In the genomic region with DNA sequence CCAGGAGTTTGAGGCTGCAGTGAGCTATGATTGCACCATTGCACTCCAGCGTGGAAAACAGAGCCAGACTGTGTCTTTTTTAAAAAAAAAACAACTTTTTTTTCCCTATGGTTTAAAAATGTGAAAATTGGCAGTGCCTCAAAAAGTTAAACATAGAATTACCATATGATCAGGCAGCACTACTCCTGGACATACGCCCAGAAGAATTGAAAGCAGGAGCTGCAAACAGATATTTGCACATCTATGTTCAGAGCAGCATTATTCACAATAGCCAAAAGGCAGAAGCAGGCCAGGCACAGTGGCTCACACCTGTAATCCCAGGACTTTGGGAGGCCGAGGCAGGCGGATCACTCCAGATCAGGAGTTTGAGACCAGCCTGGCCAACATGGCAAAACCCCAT, we compare ENCODE assay signal across 26 cellular contexts. TPM values are rescaled to one million over a fixed set of nuclear protein-coding genes. Genes with fewer than 3 reads are reported as not detected.
A peak's percentile ranks its signal among the peaks of the same experiment; 100 is the strongest.
DNase-seq lines count a peak whose midpoint lies in the region; ATAC-seq and TF ChIP-seq lines count a peak whose summit lies in the region.
"Had no signal": no experiment of that assay in that cellular context is flagged by ENCODE, and none has a peak within 500 bp of the region (broad histone marks: within the 10 kb centered on the region; RNA-seq: fewer than 3 reads in every experiment).

No MANE protein-coding gene starts in this region.

- no peak for TF ChIP-seq CTCF in fibroblast of pulmonary artery (IDR thresholded peaks at IDR 0.05; ENCODE audit: low read length, missing control alignments)
- no peak for TF ChIP-seq CTCF in retinal pigment epithelial cell (conservative IDR thresholded peaks at IDR 0.05; ENCODE audit: low read depth, low read length)

- H3K27ac Mint-ChIP-seq in activated CD8-positive, alpha-beta T cell treated with anti-CD3 and anti-CD28 coated beads, Interleukin-2, amount 10 ng/mL, durations not matched to agents 7 days and 5 days: no peak overlapping the region
- H3K27ac Mint-ChIP-seq: activated CD4-positive, alpha-beta memory T cell treated with anti-CD3 and anti-CD28 coated beads for 36 hours; activated naive CD8-positive, alpha-beta T cell treated with anti-CD3 and anti-CD28 coated beads, Interleukin-2, amount 50 U/mL, for 24 hours; endodermal cell; type B pancreatic cell had no signal

- POLR2A ChIA-PET in activated CD8-positive, alpha-beta T cell treated with anti-CD3 and anti-CD28 coated beads, Interleukin-2, amount 10 ng/mL, durations not matched to agents 7 days and 5 days (lab: Charles Lee): no interaction called here

- peaks cover 10% of the 10 kb centered on the region for H3K27me3 Mint-ChIP-seq in activated CD8-positive, alpha-beta T cell treated with anti-CD3 and anti-CD28 coated beads, Interleukin-2, amount 10 ng/mL, durations not matched to agents 7 days and 5 days (ENCODE audit: low read depth)

- no peak for ATAC-seq in left cardiac atrium
- no peak for ATAC-seq in activated CD8-positive, alpha-beta T cell treated with anti-CD3 and anti-CD28 coated beads, Interleukin-2, amount 10 ng/mL, durations not matched to agents 7 days and 5 days
- ATAC-seq: activated naive CD8-positive, alpha-beta T cell treated with anti-CD3 and anti-CD28 coated beads, Interleukin-2, amount 50 U/mL, for 24 hours; heart left ventricle; left colon; psoas muscle had no signal

- peaks cover 14% of the 10 kb centered on the region for H3K4me1 Mint-ChIP-seq in activated CD8-positive, alpha-beta T cell treated with anti-CD3 and anti-CD28 coated beads, Interleukin-2, amount 10 ng/mL, durations not matched to agents 7 days and 5 days (ENCODE audit: low read depth)
- H3K4me1 Mint-ChIP-seq: endodermal cell had no signal

- intact Hi-C loops in left cardiac atrium (cut with DNase I): no loop called here

- no peak overlapping the region for H3K4me3 Mint-ChIP-seq in activated CD8-positive, alpha-beta T cell treated with anti-CD3 and anti-CD28 coated beads, Interleukin-2, amount 10 ng/mL, durations not matched to agents 7 days and 5 days
- H3K4me3 Mint-ChIP-seq: activated CD4-positive, alpha-beta memory T cell treated with anti-CD3 and anti-CD28 coated beads for 36 hours; activated naive CD8-positive, alpha-beta T cell treated with anti-CD3 and anti-CD28 coated beads, Interleukin-2, amount 50 U/mL, for 24 hours; endodermal cell; type B pancreatic cell had no signal

- H3K9me3 Mint-ChIP-seq in activated CD8-positive, alpha-beta T cell treated with anti-CD3 and anti-CD28 coated beads, Interleukin-2, amount 10 ng/mL, durations not matched to agents 7 days and 5 days (ENCODE audit: insufficient read depth): no peaks in the 10 kb centered on the region
- H3K9me3 Mint-ChIP-seq: activated CD4-positive, alpha-beta memory T cell treated with anti-CD3 and anti-CD28 coated beads for 36 hours; activated naive CD8-positive, alpha-beta T cell treated with anti-CD3 and anti-CD28 coated beads, Interleukin-2, amount 50 U/mL, for 24 hours; endodermal cell; type B pancreatic cell had no signal

- H3K4me3 ChIP-seq in fibroblast of pulmonary artery (replicated peaks; ENCODE audit: low read depth, low read length) (no peak overlapping the region), retinal pigment epithelial cell (ENCODE audit: low read length) (no peak overlapping the region)
- H3K4me3 ChIP-seq: coronary artery, esophagus muscularis mucosa, heart left ventricle, psoas muscle, skin epidermis had no signal

- peak; percentile 15 for DNase-seq in HCEC 1CT
- peak; percentile 89 for DNase-seq in RPMI8226
- DNase-seq in fibroblast of pulmonary artery (ENCODE audit: low read depth): peak; percentile 71
- peak; percentile 43 for DNase-seq in retinal pigment epithelial cell (ENCODE audit: low read depth)
- DNase-seq in NCI-H510A (lab: John Stamatoyannopoulos, UW): no peak
- no peak for DNase-seq in mesenteric fat pad (ENCODE audit: low spot score)
- DNase-seq in left cardiac atrium: no peak
- no peak for DNase-seq in activated CD8-positive, alpha-beta T cell treated with anti-CD3 and anti-CD28 coated beads, Interleukin-2, amount 10 ng/mL, durations not matched to agents 7 days and 5 days
- DNase-seq: activated CD4-positive, alpha-beta memory T cell treated with anti-CD3 and anti-CD28 coated beads for 36 hours; activated CD4-positive, CD25-positive, alpha-beta regulatory T cell; activated gamma-delta T cell treated with Interleukin-2 at 50 U/mL for 16 hours; activated naive CD8-positive, alpha-beta T cell treated with anti-CD3 and anti-CD28 coated beads, Interleukin-2, amount 50 U/mL, for 24 hours; AML-193; endodermal cell; GOT3; heart left ventricle; left colon; NCI-H2171 treated with DMSO at 0.1 percent for 48 hours; NCI-H69; psoas muscle; T-helper 9 cell had no signal

- H3K36me3 Mint-ChIP-seq in activated CD8-positive, alpha-beta T cell treated with anti-CD3 and anti-CD28 coated beads, Interleukin-2, amount 10 ng/mL, durations not matched to agents 7 days and 5 days (ENCODE audit: low read depth): no peaks in the 10 kb centered on the region
- H3K36me3 Mint-ChIP-seq: activated CD4-positive, alpha-beta memory T cell treated with anti-CD3 and anti-CD28 coated beads for 36 hours; type B pancreatic cell had no signal

- CTCF ChIA-PET in activated CD8-positive, alpha-beta T cell treated with anti-CD3 and anti-CD28 coated beads, Interleukin-2, amount 10 ng/mL, durations not matched to agents 7 days and 5 days (lab: Charles Lee): interaction anchor here (1.5 kb wide), 1 partner anchor 97 kb away, joined by 5 read pairs; no protein-coding TSS in a partner anchor

RNA-seq across cellular contexts. Expression of gene RETN, which starts 3.8 kb away (rescaled TPM):
- total RNA-seq in mesenteric fat pad (4.8 TPM), left cardiac atrium (1 to 10 TPM; 1.4 to 1.6 TPM)
- 1 to 10 TPM; 2.2 to 3.0 TPM for total RNA-seq in activated CD8-positive, alpha-beta T cell treated with anti-CD3 and anti-CD28 coated beads, Interleukin-2, amount 10 ng/mL, durations not matched to agents 7 days and 5 days
- total RNA-seq: activated CD4-positive, alpha-beta memory T cell treated with anti-CD3 and anti-CD28 coated beads for 36 hours; bronchial epithelial cell; endodermal cell; left colon had no signal

RNA-seq across cellular contexts. Expression of gene MCEMP1, which starts 11.8 kb away (rescaled TPM):
- total RNA-seq in mesenteric fat pad (9.1 TPM), left cardiac atrium (1 to 10 TPM; 1.2 to 1.7 TPM)
- not detected for total RNA-seq in activated CD8-positive, alpha-beta T cell treated with anti-CD3 and anti-CD28 coated beads, Interleukin-2, amount 10 ng/mL, durations not matched to agents 7 days and 5 days
- total RNA-seq: activated CD4-positive, alpha-beta memory T cell treated with anti-CD3 and anti-CD28 coated beads for 36 hours; bronchial epithelial cell; endodermal cell; left colon had no signal

RNA-seq across cellular contexts. Expression of gene TRAPPC5, which starts 15.6 kb away (rescaled TPM):
- total RNA-seq in mesenteric fat pad: 107 TPM
- total RNA-seq in left cardiac atrium: 100 to 1,000 TPM in 1 of 2 donors, 10 to 100 TPM in 1; 82.6 to 108 TPM
- 10 to 100 TPM; 92.8 to 95.1 TPM for total RNA-seq in activated CD8-positive, alpha-beta T cell treated with anti-CD3 and anti-CD28 coated beads, Interleukin-2, amount 10 ng/mL, durations not matched to agents 7 days and 5 days

RNA-seq across cellular contexts. Expression of gene STXBP2, which starts 28.2 kb away (rescaled TPM):
- 60.4 TPM for total RNA-seq in mesenteric fat pad
- total RNA-seq in left cardiac atrium: 10 to 100 TPM; 13.5 to 18.2 TPM
- 100 to 1,000 TPM; 162 to 168 TPM for total RNA-seq in activated CD8-positive, alpha-beta T cell treated with anti-CD3 and anti-CD28 coated beads, Interleukin-2, amount 10 ng/mL, durations not matched to agents 7 days and 5 days

RNA-seq across cellular contexts. Expression of gene PCP2, which starts 31.6 kb away (rescaled TPM):
- total RNA-seq in mesenteric fat pad (not detected), left cardiac atrium (not detected)
- total RNA-seq in activated CD8-positive, alpha-beta T cell treated with anti-CD3 and anti-CD28 coated beads, Interleukin-2, amount 10 ng/mL, durations not matched to agents 7 days and 5 days: 1 to 10 TPM in 1 of 2 experiments, under 1 TPM in 1; 0.63 to 1.0 TPM
- total RNA-seq: bronchial epithelial cell, esophagus muscularis mucosa, psoas muscle had no signal

Comparison
In these comparisons a context has a peak if more than half of its experiments do, and no peak if none do; other contexts are left out.
1. DNase-seq: peak in HCEC 1CT (single experiment), RPMI8226 (single experiment), fibroblast of pulmonary artery (single experiment) and retinal pigment epithelial cell (single experiment); none in NCI-H510A (single experiment), mesenteric fat pad (single experiment), left cardiac atrium (single experiment) and activated CD8-positive, alpha-beta T cell treated with anti-CD3 and anti-CD28 coated beads, Interleukin-2, amount 10 ng/mL, durations not matched to agents 7 days and 5 days (single experiment).